Comparison of ENCODE assay signal across 8 cellular contexts in the genomic region with DNA sequence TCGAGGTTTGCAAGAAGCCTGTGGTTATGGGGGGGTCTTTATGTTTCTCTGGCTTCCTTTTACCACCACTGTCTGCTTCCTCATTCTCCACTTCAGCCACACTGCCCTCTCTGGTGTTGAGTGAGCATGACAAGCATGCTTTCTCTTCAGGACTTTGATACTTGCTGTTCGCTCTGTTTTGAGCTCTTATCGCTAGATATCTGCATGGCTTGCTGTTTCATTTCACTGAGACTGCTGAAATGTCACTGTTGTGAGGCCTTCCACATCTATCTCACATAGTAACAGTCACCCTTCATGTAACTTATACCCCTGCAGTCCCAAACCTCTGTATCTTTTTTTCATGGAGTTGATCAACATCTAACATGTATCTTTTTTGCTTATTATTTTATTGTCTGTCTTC. TPM values are rescaled to one million over a fixed set of nuclear protein-coding genes. Genes with fewer than 3 reads are reported as not detected.
A peak's percentile ranks its signal among the peaks of the same experiment; 100 is the strongest.
DNase-seq lines count a peak whose midpoint lies in the region; ATAC-seq and TF ChIP-seq lines count a peak whose summit lies in the region.

No MANE protein-coding gene starts in this region.

- H3K4me1 ChIP-seq in body of pancreas = peaks cover 4% of the 10 kb centered on the region

- H3K27me3 Mint-ChIP-seq in stimulated activated memory B cell treated with anti-CD40 and anti-IgM and Interleukin-4, amounts not matched to agents 10 μg/mL and 1 μg/mL and 100 μg/mL, for 72 hours = no peaks in the 10 kb centered on the region

- TF ChIP-seq POLR2A in body of pancreas (IDR thresholded peaks at IDR 0.05) = no peak

- H3K4me3 ChIP-seq in body of pancreas = no peak overlapping the region

- no peak overlapping the region for H3K4me3 Mint-ChIP-seq in stimulated activated memory B cell treated with anti-CD40 and anti-IgM and Interleukin-4, amounts not matched to agents 10 μg/mL and 1 μg/mL and 100 μg/mL, for 72 hours

- peak; percentile 38 for DNase-seq in EH (ENCODE audit: low read depth)
- DNase-seq in RPMI8226 = peak; percentile 38
- DNase-seq in body of pancreas = peak; percentile 47 to 67 (median 58)
- DNase-seq in kidney tubule cell (ENCODE audit: low spot score) = peak; percentile 49
- DNase-seq in middle frontal gyrus (ENCODE audit: extremely low spot score, low spot score) = no peak

- 22 to 27% methylated on average over 3 of the region's 3 CpGs for WGBS in body of pancreas, 2 donors

- no peaks in the 10 kb centered on the region for H3K9me3 ChIP-seq in body of pancreas

- peak; percentile 83 for ATAC-seq in GM19397 (IDR thresholded peaks at IDR 0.05; ENCODE audit: unreplicated experiment)
- ATAC-seq in HG03521 (IDR thresholded peaks at IDR 0.05; ENCODE audit: unreplicated experiment) = peak; percentile 88
- peak; percentile 76 for ATAC-seq in body of pancreas
- ATAC-seq in stimulated activated memory B cell treated with anti-CD40 and anti-IgM and Interleukin-4, amounts not matched to agents 10 μg/mL and 1 μg/mL and 100 μg/mL, for 72 hours = peak; percentile 60

- H3K4me1 Mint-ChIP-seq in stimulated activated memory B cell treated with anti-CD40 and anti-IgM and Interleukin-4, amounts not matched to agents 10 μg/mL and 1 μg/mL and 100 μg/mL, for 72 hours = peaks cover 9% of the 10 kb centered on the region

- H3K27ac ChIP-seq in body of pancreas = no peak overlapping the region

- no peaks in the 10 kb centered on the region for H3K36me3 ChIP-seq in body of pancreas (replicated peaks in 1 of 2; ENCODE audit: insufficient read depth in 1 of 2, low read depth in 2 of 2)

- peaks cover 4% of the 10 kb centered on the region for H3K9me3 Mint-ChIP-seq in stimulated activated memory B cell treated with anti-CD40 and anti-IgM and Interleukin-4, amounts not matched to agents 10 μg/mL and 1 μg/mL and 100 μg/mL, for 72 hours

- peak; percentile 19 to 70 (median 64) for TF ChIP-seq CTCF in body of pancreas (IDR thresholded peaks at IDR 0.05)

- no peak overlapping the region for H3K27ac Mint-ChIP-seq in stimulated activated memory B cell treated with anti-CD40 and anti-IgM and Interleukin-4, amounts not matched to agents 10 μg/mL and 1 μg/mL and 100 μg/mL, for 72 hours

- H3K27me3 ChIP-seq in body of pancreas = no peaks in the 10 kb centered on the region

- intact Hi-C loops in body of pancreas (cut with DNase I) = no loop called here

- peaks cover 35% of the 10 kb centered on the region for H3K36me3 Mint-ChIP-seq in stimulated activated memory B cell treated with anti-CD40 and anti-IgM and Interleukin-4, amounts not matched to agents 10 μg/mL and 1 μg/mL and 100 μg/mL, for 72 hours

RNA-seq across cellular contexts. Expression of a gene that starts 59.8 kb away (rescaled TPM):
- 10 to 100 TPM; 11.2 to 20.1 TPM for total RNA-seq in body of pancreas
